Comparison of ENCODE assay signal across 19 cellular contexts in genomic region chr5:137831526-137831925, GRCh38. TPM values are rescaled to one million over a fixed set of nuclear protein-coding genes. Genes with fewer than 3 reads are reported as not detected.
DNase-seq lines count a peak whose midpoint lies in the region; ATAC-seq and TF ChIP-seq lines count a peak whose summit lies in the region.
"Had no signal": no experiment of that assay in that cellular context is flagged by ENCODE, and none has a peak within 500 bp of the region (broad histone marks: within the 10 kb centered on the region; RNA-seq: fewer than 3 reads in every experiment).

No MANE protein-coding gene starts in this region.

- ATAC-seq in HG02763 (IDR thresholded peaks at IDR 0.05; ENCODE audit: unreplicated experiment): no peak
- ATAC-seq: activated T-cell treated with anti-CD3 and anti-CD28 coated beads, Interleukin-2, amount 50 U/mL, for 4 hours; stimulated activated naive B cell treated with anti-CD40 and anti-IgM and Interleukin-4, amounts not matched to agents 10 μg/mL and 1 μg/mL and 100 μg/mL, for 72 hours had no signal

- H3K36me3 ChIP-seq in cardiac muscle cell (no peaks in the 10 kb centered on the region), skeletal muscle tissue (ENCODE audit: control insufficient read depth in 3 of 3, insufficient read depth in 3 of 3, low read length in 3 of 3) (no peaks in the 10 kb centered on the region)
- H3K36me3 ChIP-seq: neural progenitor cell had no signal

- peaks cover 17% of the 10 kb centered on the region for H3K4me1 ChIP-seq in cardiac muscle cell (ENCODE audit: low read depth)
- peaks cover 10 to 33% (median 27%) of the 10 kb centered on the region in 3 donors for H3K4me1 ChIP-seq in skeletal muscle tissue (ENCODE audit: control insufficient read depth in 3 of 3, insufficient read depth in 3 of 3, low read length in 3 of 3)

- H3K27ac ChIP-seq in cardiac muscle cell (no peak overlapping the region), skeletal muscle tissue (ENCODE audit: low read depth, low read length) (peak overlapping the region; percentile 97), caudate nucleus (ENCODE audit: low read depth, low read length) (no peak overlapping the region)
- H3K27ac ChIP-seq: neural progenitor cell, skin epidermis had no signal

- TF ChIP-seq CTCF in LNCAP (IDR thresholded peaks at IDR 0.05) (peak; percentile 25; the same call in 1 of the 2 replicates), cardiac fibroblast (IDR thresholded peaks at IDR 0.05; ENCODE audit: low read depth, low read length) (peak; percentile 8), cardiac muscle cell (IDR thresholded peaks at IDR 0.05; ENCODE audit: low read depth, low read length) (peak; percentile 32)

- no peak overlapping the region for H3K9ac ChIP-seq in skeletal muscle tissue (ENCODE audit: low read depth in 1 of 3, low read length in 3 of 3)
- H3K9ac ChIP-seq: neural progenitor cell had no signal

- no peaks in the 10 kb centered on the region for H3K27me3 ChIP-seq in cardiac muscle cell
- H3K27me3 ChIP-seq in skeletal muscle tissue (ENCODE audit: control insufficient read depth in 3 of 3, insufficient read depth in 3 of 3, low read length in 3 of 3): no peaks in the 10 kb centered on the region
- H3K27me3 ChIP-seq: neural progenitor cell had no signal

- DNase-seq in cardiac fibroblast (ENCODE audit: low read depth in 2 of 2) (peak; percentile 8 to 71), cardiac muscle cell (ENCODE audit: low read depth in 1 of 2, low spot score in 1 of 2) (peak in 1 of 2 donors; percentile 57), caudate nucleus (lab: John Stamatoyannopoulos, UW) (no peak), NOMO-1 (lab: John Stamatoyannopoulos, UW; ENCODE audit: unreplicated experiment in 2 of 2) (no peak), NCI-H82 (lab: John Stamatoyannopoulos, UW) (no peak)
- DNase-seq: activated CD4-positive, alpha-beta T cell treated with anti-CD3 and anti-CD28 coated beads, Interleukin-2, amount 10 ng/mL, durations not matched to agents 24 days and 14 days; activated naive CD8-positive, alpha-beta T cell treated with anti-CD3 and anti-CD28 coated beads for 36 hours; activated T-cell treated with anti-CD3 and anti-CD28 coated beads, Interleukin-2, amount 50 U/mL, for 4 hours; mesenchymal stem cell; NCI-H1105; SHP77 treated with DMSO at 0.1 percent for 48 hours; stimulated activated naive B cell treated with anti-CD40 and anti-IgM and Interleukin-4, amounts not matched to agents 10 μg/mL and 1 μg/mL and 100 μg/mL, for 72 hours; T1000 had no signal

- no peaks in the 10 kb centered on the region for H3K9me3 ChIP-seq in cardiac muscle cell (ENCODE audit: low read depth)
- H3K9me3 ChIP-seq in skeletal muscle tissue (ENCODE audit: control insufficient read depth in 3 of 3, low read length in 3 of 3): no peaks in the 10 kb centered on the region

- H3K4me3 ChIP-seq in cardiac fibroblast (replicated peaks in 1 of 2; ENCODE audit: low read depth in 2 of 2, low read length in 2 of 2): no peak overlapping the region
- no peak overlapping the region for H3K4me3 ChIP-seq in cardiac muscle cell
- no peak overlapping the region for H3K4me3 ChIP-seq in skeletal muscle tissue (ENCODE audit: low read length in 3 of 3)
- H3K4me3 ChIP-seq: neural progenitor cell, skin epidermis had no signal

RNA-seq across cellular contexts. Expression of gene MYOT, which starts 36.1 kb away (rescaled TPM):
- total RNA-seq in cardiac muscle cell (not detected in 2 replicates), skeletal muscle tissue (54.8 TPM)
- polyA plus RNA-seq in cardiac muscle cell: 0.22 TPM in 1 of 2 replicates, not detected in the other
- total RNA-seq: activated CD4-positive, alpha-beta T cell treated with anti-CD3 and anti-CD28 coated beads, Interleukin-2, amount 10 ng/mL, durations not matched to agents 24 days and 14 days; activated naive CD8-positive, alpha-beta T cell treated with anti-CD3 and anti-CD28 coated beads for 36 hours; activated T-cell treated with anti-CD3 and anti-CD28 coated beads, Interleukin-2, amount 50 U/mL, for 4 hours had no signal
- polyA plus RNA-seq: BJ had no signal

RNA-seq across cellular contexts. Expression of gene PKD2L2, which starts 57.7 kb away (rescaled TPM):
- total RNA-seq in cardiac muscle cell (not detected in 2 replicates), skeletal muscle tissue (2.6 TPM)
- polyA plus RNA-seq in cardiac muscle cell: 0.22 TPM in 1 of 2 replicates, not detected in the other
- total RNA-seq: activated CD4-positive, alpha-beta T cell treated with anti-CD3 and anti-CD28 coated beads, Interleukin-2, amount 10 ng/mL, durations not matched to agents 24 days and 14 days; activated naive CD8-positive, alpha-beta T cell treated with anti-CD3 and anti-CD28 coated beads for 36 hours; activated T-cell treated with anti-CD3 and anti-CD28 coated beads, Interleukin-2, amount 50 U/mL, for 4 hours had no signal
- polyA plus RNA-seq: BJ had no signal

Comparison
In these comparisons a context has a peak if more than half of its experiments do, and no peak if none do; other contexts are left out.
1. DNase-seq: peak in cardiac fibroblast (2 of 2); none in caudate nucleus (0 of 61), NOMO-1 (0 of 2) and NCI-H82 (single experiment).
2. RNA of gene MYOT, which starts 36.1 kb away (total RNA-seq): 54.8 TPM in skeletal muscle tissue (single experiment); not detected in cardiac muscle cell; every median in the first group is over 10 times any median in the second.
3. Peak in every context shown above with its lines, with median percentiles within 50 percentile points of each other: CTCF ChIP-seq.